24 cellular contexts compared by ENCODE assay signal in the genomic region with DNA sequence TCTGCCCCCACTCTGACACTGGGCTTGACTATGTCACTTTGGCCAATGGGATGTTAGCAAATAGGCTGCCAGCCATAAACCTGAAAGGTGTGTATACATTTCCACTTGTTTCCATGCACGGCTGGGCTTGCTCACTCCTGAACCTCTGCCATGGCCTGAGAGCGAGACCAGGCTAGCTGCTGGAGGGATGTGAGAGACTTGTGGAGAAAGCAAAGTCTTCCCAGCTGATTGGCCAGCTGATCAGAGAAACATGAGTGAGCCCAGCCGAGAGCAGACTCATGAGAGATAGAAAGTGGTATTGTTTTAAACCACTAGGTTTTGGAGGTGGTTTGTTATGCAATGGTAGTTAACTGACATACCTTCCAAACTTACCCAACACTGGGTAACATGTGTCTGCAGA. TPM values are rescaled to one million over a fixed set of nuclear protein-coding genes. Genes with fewer than 3 reads are reported as not detected.
DNase-seq lines count a peak whose midpoint lies in the region; ATAC-seq and TF ChIP-seq lines count a peak whose summit lies in the region.
"Had no signal": no experiment of that assay in that cellular context is flagged by ENCODE, and none has a peak within 500 bp of the region (broad histone marks: within the 10 kb centered on the region; RNA-seq: fewer than 3 reads in every experiment).

No MANE protein-coding gene starts in this region.

- H3K27ac ChIP-seq in RWPE1 (peak overlapping the region; percentile 66), esophagus squamous epithelium (peak overlapping the region; percentile 2 to 40 (median 28)), psoas muscle (peak overlapping the region; percentile 86), upper lobe of left lung (no peak overlapping the region)
- H3K27ac ChIP-seq: brain microvascular endothelial cell, ovary had no signal

- no peaks in the 10 kb centered on the region for H3K9me3 ChIP-seq in esophagus squamous epithelium
- no peaks in the 10 kb centered on the region for H3K9me3 ChIP-seq in psoas muscle
- H3K9me3 ChIP-seq in upper lobe of left lung = no peaks in the 10 kb centered on the region
- H3K9me3 ChIP-seq: ovary, testis had no signal

- POLR2A ChIA-PET in RWPE1 (lab: Yijun Ruan, JAX; ENCODE audit: low non-redundant PET) = interaction anchor here (0.6 kb wide), 1 partner anchor 114 kb away, joined by 3 read pairs; no protein-coding TSS in a partner anchor

- peak; percentile 80 for DNase-seq in LNCaP clone FGC (ENCODE audit: low read depth)
- DNase-seq in RWPE1 (ENCODE audit: low spot score) = peak; percentile 28
- no peak for DNase-seq in esophagus squamous epithelium (lab: John Stamatoyannopoulos, UW)
- no peak for DNase-seq in psoas muscle
- DNase-seq in SIG-M5 (lab: John Stamatoyannopoulos, UW) = no peak
- no peak for DNase-seq in central memory CD4-positive, alpha-beta T cell
- DNase-seq in Right ventricle myocardium superior = no peak
- DNase-seq in upper lobe of left lung = no peak
- DNase-seq: activated CD4-positive, alpha-beta T cell treated with anti-CD3 and anti-CD28 coated beads, Interleukin-2, amount 10 ng/mL, durations not matched to agents 7 days and 5 days; activated effector memory CD4-positive, alpha-beta T cell treated with Interleukin-2 at 50 U/mL for 16 hours; brain microvascular endothelial cell; CD4-positive, CD25-positive, alpha-beta regulatory T cell; GDM1; hypothalamus; kidney; naive thymus-derived CD4-positive, alpha-beta T cell; NCI-H2081; NCI-H524 treated with DMSO at 0.1 percent for 48 hours; ovary; T-cell; testis had no signal

- H3K36me3 ChIP-seq in esophagus squamous epithelium (peaks cover 7 to 40% (median 11%) of the 10 kb centered on the region in 3 donors), psoas muscle (ENCODE audit: insufficient read depth in 1 of 2, low read depth in 1 of 2) (peaks cover 4 to 30% of the 10 kb centered on the region in 2 donors), upper lobe of left lung (peaks cover 0 to 39% (median 23%) of the 10 kb centered on the region in 4 donors)
- H3K36me3 ChIP-seq: ovary had no signal

- ATAC-seq in psoas muscle = no peak
- no peak for ATAC-seq in Right ventricle myocardium superior (ENCODE audit: poor library complexity)
- ATAC-seq in upper lobe of left lung (ENCODE audit: low FRiP score in 2 of 2) = no peak
- ATAC-seq: naive thymus-derived CD4-positive, alpha-beta T cell; Right ventricle myocardium inferior; sciatic nerve; stimulated activated effector memory CD8-positive, alpha-beta T cell treated with anti-CD3 and anti-CD28 coated beads, Interleukin-12 subunit alpha, Interleukin-12 subunit beta, amount 100 ng/mL, for 72 hours; T-cell had no signal

- H3K4me1 ChIP-seq in esophagus squamous epithelium (peaks cover 27 to 87% (median 57%) of the 10 kb centered on the region in 3 donors), psoas muscle (peaks cover 96% of the 10 kb centered on the region), upper lobe of left lung (peaks cover 16 to 29% (median 23%) of the 10 kb centered on the region in 4 donors)

- no peak for TF ChIP-seq EP300 in upper lobe of left lung (IDR thresholded peaks at IDR 0.05)

- CTCF ChIA-PET in RWPE1 (lab: Yijun Ruan, JAX) = no interaction called here

- intact Hi-C loops in esophagus squamous epithelium (cut with DNase I) = no loop called here
- intact Hi-C loops in psoas muscle (cut with DNase I) = loop anchor here in 1 of 2 donors (10.0 kb wide), 1 partner anchor 54 kb away; a partner anchor contains a TSS
- intact Hi-C loops in Right ventricle myocardium superior (cut with DNase I) = no loop called here

- no peak for TF ChIP-seq POLR2A in esophagus squamous epithelium (IDR thresholded peaks at IDR 0.05)
- TF ChIP-seq POLR2A in upper lobe of left lung (IDR thresholded peaks at IDR 0.05) = no peak

- TF ChIP-seq CTCF in LNCaP clone FGC (IDR thresholded peaks at IDR 0.05; ENCODE audit: control insufficient read depth, extremely low read depth, insufficient read depth) (no peak), RWPE1 (conservative IDR thresholded peaks at IDR 0.05; ENCODE audit: low read depth) (no peak), esophagus squamous epithelium (IDR thresholded peaks at IDR 0.05) (no peak), psoas muscle (IDR thresholded peaks at IDR 0.05) (no peak), upper lobe of left lung (IDR thresholded peaks at IDR 0.05) (no peak)

- H3K27me3 ChIP-seq in esophagus squamous epithelium (no peaks in the 10 kb centered on the region), psoas muscle (ENCODE audit: insufficient read depth in 3 of 3, low read length in 2 of 3) (no peaks in the 10 kb centered on the region), upper lobe of left lung (no peaks in the 10 kb centered on the region)
- H3K27me3 ChIP-seq: brain microvascular endothelial cell, ovary, testis had no signal

- H3K4me3 ChIP-seq in LNCaP clone FGC (ENCODE audit: low read depth, low read length) (no peak overlapping the region), esophagus squamous epithelium (no peak overlapping the region), psoas muscle (no peak overlapping the region), upper lobe of left lung (no peak overlapping the region)
- H3K4me3 ChIP-seq: ovary, testis had no signal

- WGBS in esophagus squamous epithelium, 2 donors = 23 to 56% methylated on average over 2 of the region's 3 CpGs
- 54 to 74% (median 72%) methylated on average over 3 of the region's 3 CpGs for WGBS in psoas muscle, 3 donors
- WGBS in upper lobe of left lung, 2 donors = 66 to 92% methylated on average over 3 of the region's 3 CpGs

RNA-seq across cellular contexts. Expression of a gene that starts 13.9 kb away (rescaled TPM):
- total RNA-seq in esophagus squamous epithelium (10 to 100 TPM; 28.5 to 52.1 (median 41.9) TPM), psoas muscle (10 to 100 TPM; 27.2 to 36.7 (median 30.3) TPM), Right ventricle myocardium superior (23.2 TPM), upper lobe of left lung (100 to 1,000 TPM in 2 of 6 donors, 10 to 100 TPM in 4; 45.1 to 421 (median 91.4) TPM)
- polyA plus RNA-seq in psoas muscle = 10 to 100 TPM; 26.9 to 31.2 (median 27.0) TPM

RNA-seq across cellular contexts. Expression of a gene that starts 23.7 kb away (rescaled TPM):
- total RNA-seq in esophagus squamous epithelium = 10 to 100 TPM; 63.4 to 96.5 (median 76.2) TPM
- total RNA-seq in psoas muscle = 10 to 100 TPM; 37.2 to 41.0 (median 40.2) TPM
- 10 to 100 TPM; 45.6 to 71.6 (median 57.3) TPM for polyA plus RNA-seq in psoas muscle
- total RNA-seq in Right ventricle myocardium superior = 22.6 TPM
- total RNA-seq in upper lobe of left lung = 100 to 1,000 TPM in 2 of 6 donors, 10 to 100 TPM in 4; 82.0 to 150 (median 91.9) TPM

RNA-seq across cellular contexts. Expression of a gene that starts 30.8 kb away (rescaled TPM):
- total RNA-seq in esophagus squamous epithelium (1 to 10 TPM; 2.4 to 7.2 (median 4.4) TPM), psoas muscle (1 to 10 TPM; 2.4 to 5.4 (median 3.1) TPM), Right ventricle myocardium superior (4.2 TPM), upper lobe of left lung (100 to 1,000 TPM in 1 of 6 donors, 10 to 100 TPM in 5; 17.4 to 113 (median 75.9) TPM)
- polyA plus RNA-seq in psoas muscle = 1 to 10 TPM in 2 of 3 donors, under 1 TPM in 1; 0.44 to 5.0 (median 3.8) TPM

RNA-seq across cellular contexts. Expression of a gene that starts 43.0 kb away (rescaled TPM):
- 10 to 100 TPM; 17.1 to 81.6 (median 33.6) TPM for total RNA-seq in esophagus squamous epithelium
- total RNA-seq in psoas muscle = 100 to 1,000 TPM; 134 to 221 (median 161) TPM
- 100 to 1,000 TPM; 174 to 254 (median 221) TPM for polyA plus RNA-seq in psoas muscle
- total RNA-seq in Right ventricle myocardium superior = 37.0 TPM
- 100 to 1,000 TPM in 1 of 6 donors, 10 to 100 TPM in 5; 32.0 to 142 (median 75.8) TPM for total RNA-seq in upper lobe of left lung

RNA-seq across cellular contexts. Expression of a gene that starts 51.6 kb away (rescaled TPM):
- total RNA-seq in esophagus squamous epithelium (100 to 1,000 TPM in 3 of 4 donors, 10 to 100 TPM in 1; 96.5 to 141 (median 119) TPM), psoas muscle (10 to 100 TPM; 47.5 to 71.9 (median 56.7) TPM), Right ventricle myocardium superior (61.0 TPM), upper lobe of left lung (100 to 1,000 TPM in 3 of 6 donors, 10 to 100 TPM in 3; 28.3 to 187 (median 110) TPM)
- 100 to 1,000 TPM in 2 of 3 donors, 10 to 100 TPM in 1; 78.3 to 185 (median 115) TPM for polyA plus RNA-seq in psoas muscle

Comparison
In these comparisons a context has a peak if more than half of its experiments do, and no peak if none do; other contexts are left out.
1. DNase-seq: peak in LNCaP clone FGC (single experiment) and RWPE1 (single experiment); none in esophagus squamous epithelium (single experiment), psoas muscle (0 of 2), SIG-M5 (single experiment), central memory CD4-positive, alpha-beta T cell (single experiment), Right ventricle myocardium superior (single experiment) and upper lobe of left lung (0 of 2).
2. H3K27ac ChIP-seq: peak in RWPE1 (single experiment), esophagus squamous epithelium (4 of 4) and psoas muscle (single experiment); none in upper lobe of left lung (0 of 4).